Comparison of ENCODE assay signal across 10 cellular contexts in genomic region chr11:65445101-65445603, GRCh38. TPM values are rescaled to one million over a fixed set of nuclear protein-coding genes. Genes with fewer than 3 reads are reported as not detected.
DNase-seq lines count a peak whose midpoint lies in the region; ATAC-seq and TF ChIP-seq lines count a peak whose summit lies in the region.
"Had no signal": no experiment of that assay in that cellular context is flagged by ENCODE, and none has a peak within 500 bp of the region (broad histone marks: within the 10 kb centered on the region; RNA-seq: fewer than 3 reads in every experiment).

No MANE protein-coding gene starts in this region.

- H3K4me1 Mint-ChIP-seq in activated naive CD8-positive, alpha-beta T cell (ENCODE audit: low read depth) = peaks cover 27% of the 10 kb centered on the region
- peaks cover 32% of the 10 kb centered on the region for H3K4me1 Mint-ChIP-seq in activated naive CD8-positive, alpha-beta T cell treated with anti-CD3 and anti-CD28 coated beads for 36 hours

- no peaks in the 10 kb centered on the region for H3K27me3 ChIP-seq in ascending aorta
- H3K27me3 ChIP-seq in layer of hippocampus (ENCODE audit: control insufficient read depth, insufficient read depth, low read length) = no peaks in the 10 kb centered on the region
- no peaks in the 10 kb centered on the region for H3K27me3 ChIP-seq in upper lobe of left lung
- H3K27me3 ChIP-seq: colonic mucosa had no signal

- no peak for TF ChIP-seq EP300 in upper lobe of left lung (IDR thresholded peaks at IDR 0.05)

- H3K4me3 ChIP-seq in ascending aorta (no peak overlapping the region), upper lobe of left lung (no peak overlapping the region)
- H3K4me3 ChIP-seq: colonic mucosa had no signal

- no peak for DNase-seq in activated naive CD8-positive, alpha-beta T cell treated with anti-CD3 and anti-CD28 coated beads for 36 hours
- peak in 1 of 2 donors; percentile 71 for DNase-seq in ascending aorta (ENCODE audit: low spot score in 2 of 2)
- DNase-seq in upper lobe of left lung = peak; percentile 66 to 84
- DNase-seq in NCI-H774 (lab: John Stamatoyannopoulos, UW) = no peak
- no peak for DNase-seq in cerebellum (ENCODE audit: low spot score)
- DNase-seq: colonic mucosa; stimulated activated CD8-positive, alpha-beta memory T cell treated with anti-CD3 and anti-CD28 coated beads, Interleukin-4, amount 100 ng/mL, for 48 hours had no signal

- peak in 2 of 4 donors; percentile 11 to 24 for TF ChIP-seq POLR2A in upper lobe of left lung (IDR thresholded peaks at IDR 0.05)

- peak overlapping the region; percentile 41 for H3K27ac Mint-ChIP-seq in activated naive CD8-positive, alpha-beta T cell
- no peak overlapping the region for H3K27ac Mint-ChIP-seq in activated naive CD8-positive, alpha-beta T cell treated with anti-CD3 and anti-CD28 coated beads for 36 hours

- H3K36me3 ChIP-seq in ascending aorta = peaks cover 31 to 49% of the 10 kb centered on the region in 2 donors
- H3K36me3 ChIP-seq in upper lobe of left lung = peaks cover 17 to 65% (median 27%) of the 10 kb centered on the region in 4 donors

- H3K27me3 Mint-ChIP-seq in activated naive CD8-positive, alpha-beta T cell = no peaks in the 10 kb centered on the region
- H3K27me3 Mint-ChIP-seq in activated naive CD8-positive, alpha-beta T cell treated with anti-CD3 and anti-CD28 coated beads for 36 hours = no peaks in the 10 kb centered on the region

- TF ChIP-seq CTCF in ascending aorta (IDR thresholded peaks at IDR 0.05) (no peak), upper lobe of left lung (IDR thresholded peaks at IDR 0.05) (no peak)

- H3K4me1 ChIP-seq in ascending aorta (peaks cover 11 to 31% of the 10 kb centered on the region in 2 donors), upper lobe of left lung (peaks cover 22 to 29% (median 23%) of the 10 kb centered on the region in 4 donors)

- H3K9me3 ChIP-seq in ascending aorta = no peaks in the 10 kb centered on the region
- no peaks in the 10 kb centered on the region for H3K9me3 ChIP-seq in upper lobe of left lung
- H3K9me3 ChIP-seq: colonic mucosa had no signal

- H3K9me3 Mint-ChIP-seq in activated naive CD8-positive, alpha-beta T cell (ENCODE audit: low read depth) = no peaks in the 10 kb centered on the region
- no peaks in the 10 kb centered on the region for H3K9me3 Mint-ChIP-seq in activated naive CD8-positive, alpha-beta T cell treated with anti-CD3 and anti-CD28 coated beads for 36 hours

- H3K27ac ChIP-seq in ascending aorta (peak overlapping the region; percentile 68 to 75), layer of hippocampus (ENCODE audit: low read depth, low read length) (peak overlapping the region; percentile 16), upper lobe of left lung (peak overlapping the region; percentile 55 to 78 (median 62))
- H3K27ac ChIP-seq: colonic mucosa had no signal

- H3K36me3 Mint-ChIP-seq in activated naive CD8-positive, alpha-beta T cell = peaks cover 7% of the 10 kb centered on the region
- H3K36me3 Mint-ChIP-seq in activated naive CD8-positive, alpha-beta T cell treated with anti-CD3 and anti-CD28 coated beads for 36 hours = peaks cover 24% of the 10 kb centered on the region

- 92% methylated on average over 15 of the region's 15 CpGs for WGBS in upper lobe of left lung, 2 donors

- no peak overlapping the region for H3K4me3 Mint-ChIP-seq in activated naive CD8-positive, alpha-beta T cell
- H3K4me3 Mint-ChIP-seq in activated naive CD8-positive, alpha-beta T cell treated with anti-CD3 and anti-CD28 coated beads for 36 hours = no peak overlapping the region

- intact Hi-C loops in ascending aorta (cut with DNase I) = no loop called here

- no peak for ATAC-seq in upper lobe of left lung (ENCODE audit: low FRiP score in 2 of 2)
- ATAC-seq in GM19351 (IDR thresholded peaks at IDR 0.05; ENCODE audit: unreplicated experiment) = no peak

RNA-seq across cellular contexts. Expression of gene NEAT1, which starts 22.6 kb away (rescaled TPM):
- total RNA-seq in activated naive CD8-positive, alpha-beta T cell treated with anti-CD3 and anti-CD28 coated beads for 36 hours = 100 to 1,000 TPM; 136 to 155 TPM
- total RNA-seq in ascending aorta = 180 TPM
- 1,000 to 10,000 TPM in 3 of 6 donors, 100 to 1,000 TPM in 3; 245 to 3,084 (median 1,019) TPM for total RNA-seq in upper lobe of left lung
- total RNA-seq in cerebellum = 17.0 TPM

RNA-seq across cellular contexts. Expression of gene MALAT1, which starts 53.7 kb away (rescaled TPM):
- total RNA-seq in activated naive CD8-positive, alpha-beta T cell treated with anti-CD3 and anti-CD28 coated beads for 36 hours = 1,000 to 10,000 TPM; 2,463 to 2,829 TPM
- 8,553 TPM for total RNA-seq in ascending aorta
- total RNA-seq in upper lobe of left lung = over 10,000 TPM in 5 of 6 donors, 1,000 to 10,000 TPM in 1; 9,697 to 52,390 (median 19,698) TPM
- 17,703 TPM for total RNA-seq in cerebellum

RNA-seq across cellular contexts. Expression of gene FRMD8, which starts 58.7 kb away (rescaled TPM):
- total RNA-seq in activated naive CD8-positive, alpha-beta T cell treated with anti-CD3 and anti-CD28 coated beads for 36 hours = 10 to 100 TPM; 33.1 to 36.3 TPM
- total RNA-seq in ascending aorta (99.3 TPM), upper lobe of left lung (10 to 100 TPM; 31.4 to 77.5 (median 45.8) TPM), cerebellum (9.2 TPM)

Comparison
In these comparisons a context has a peak if more than half of its experiments do, and no peak if none do; other contexts are left out.
1. DNase-seq: peak in upper lobe of left lung (2 of 2); none in activated naive CD8-positive, alpha-beta T cell treated with anti-CD3 and anti-CD28 coated beads for 36 hours (single experiment), NCI-H774 (single experiment) and cerebellum (single experiment).
2. H3K27ac ChIP-seq: peak in every context shown above with its lines; median percentile 72 in ascending aorta; 62 in upper lobe of left lung; 16 in layer of hippocampus.